In the genomic region with DNA sequence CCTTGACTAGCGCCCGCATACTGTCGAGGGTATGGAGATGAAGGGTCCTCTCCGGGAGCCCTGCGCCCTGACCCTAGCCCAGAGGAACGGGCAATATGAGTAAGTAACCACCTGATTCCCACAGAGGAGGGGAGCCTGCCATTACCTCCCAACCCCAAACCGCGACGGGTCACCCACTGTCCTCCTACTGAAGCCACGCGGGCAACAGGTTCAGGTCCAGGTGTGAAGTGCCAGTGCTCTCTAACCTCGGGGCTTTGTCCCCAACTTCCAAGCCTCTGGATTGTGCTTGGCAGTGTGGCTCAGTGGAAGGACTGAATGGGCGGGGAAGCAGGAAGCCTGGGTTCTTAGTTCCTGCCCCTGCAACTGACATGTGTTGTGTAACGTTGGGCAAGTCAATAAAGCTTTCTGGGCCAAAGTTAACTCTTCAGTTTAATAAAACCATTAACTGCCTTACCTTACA, we compare ENCODE assay signal across 8 cellular contexts. TPM values are rescaled to one million over a fixed set of nuclear protein-coding genes. Genes with fewer than 3 reads are reported as not detected.
DNase-seq lines count a peak whose midpoint lies in the region; TF ChIP-seq lines count a peak whose summit lies in the region.

No MANE protein-coding gene starts in this region.

- peaks cover 0 to 7% (median 0%) of the 10 kb centered on the region in 4 donors for H3K4me1 ChIP-seq in transverse colon

- peaks cover 6% of the 10 kb centered on the region for H3K36me3 Mint-ChIP-seq in chondrocyte (ENCODE audit: low read depth)

- TF ChIP-seq EP300 in transverse colon (IDR thresholded peaks at IDR 0.05; ENCODE audit: low read depth), result no peak

- H3K4me3 ChIP-seq in HFF-Myc (replicated peaks; ENCODE audit: low read depth, low read length) (peak overlapping the region; percentile 60), transverse colon (peak overlapping the region; percentile 53 to 76 (median 66))

- no peaks in the 10 kb centered on the region for H3K27me3 ChIP-seq in transverse colon

- H3K9me3 ChIP-seq in transverse colon, result no peaks in the 10 kb centered on the region

- DNase-seq in GF-D8 (lab: John Stamatoyannopoulos, UW) (peak; percentile 30), HFF-Myc (ENCODE audit: extremely low read depth, low read depth) (no peak), NOMO-1 (lab: John Stamatoyannopoulos, UW; ENCODE audit: unreplicated experiment in 2 of 2) (peak; percentile 28 to 46), chondrocyte (ENCODE audit: low spot score) (no peak), lung microvascular endothelial cell (ENCODE audit: low read depth in 2 of 2) (peak; percentile 10 to 41), transverse colon (peak; percentile 66), NCI-H2227 (lab: John Stamatoyannopoulos, UW; ENCODE audit: unreplicated experiment) (no peak), CD1c-positive myeloid dendritic cell (ENCODE audit: extremely low spot score) (no peak)

- H3K4me3 Mint-ChIP-seq in chondrocyte (ENCODE audit: unreplicated experiment), result peak overlapping the region; percentile 72

- no peaks in the 10 kb centered on the region for H3K27me3 Mint-ChIP-seq in chondrocyte (ENCODE audit: low read depth)

- in situ Hi-C loops in transverse colon (cut with MboI; ENCODE audit: low pct_ligation_motif_present in 1 of 4, low pct_unique_long_range_greater_than_20kb in 1 of 4, low sequenced_read_pairs in 3 of 4), result no loop called here

- peaks cover 23% of the 10 kb centered on the region for H3K4me1 Mint-ChIP-seq in chondrocyte (ENCODE audit: low read depth)

- peak; percentile 68 for TF ChIP-seq POLR2A in transverse colon (IDR thresholded peaks at IDR 0.05)

- peak overlapping the region; percentile 79 to 92 (median 87) for H3K27ac ChIP-seq in transverse colon

- 48% methylated on average over 14 of the region's 14 CpGs; no CpG with 5 or more reads in 1 of the 2 donors for WGBS in transverse colon (ENCODE audit: low coverage in 1 of 2), 2 donors

- intact Hi-C loops in transverse colon (cut with DNase I; ENCODE audit: low total_unique reads), result no loop called here

- no peak for TF ChIP-seq CTCF in HFF-Myc (IDR thresholded peaks at IDR 0.05; ENCODE audit: low read depth, low read length, missing control alignments)
- no peak for TF ChIP-seq CTCF in chondrocyte (IDR thresholded peaks at IDR 0.05)
- no peak for TF ChIP-seq CTCF in transverse colon (IDR thresholded peaks at IDR 0.05)

- no peaks in the 10 kb centered on the region for H3K36me3 ChIP-seq in transverse colon

- peak overlapping the region; percentile 42 for H3K27ac Mint-ChIP-seq in chondrocyte (ENCODE audit: unreplicated experiment)

- H3K9me3 Mint-ChIP-seq in chondrocyte (ENCODE audit: low read depth), result no peaks in the 10 kb centered on the region

RNA-seq across cellular contexts. Expression of a gene that starts 0.7 kb away (rescaled TPM):
- total RNA-seq in chondrocyte (56.0 to 61.0 TPM (median 58.9 TPM) in 3 replicates), lung microvascular endothelial cell (10.0 and 11.9 TPM in 2 replicates), transverse colon (10 to 100 TPM; 14.2 to 27.9 (median 20.0) TPM)

RNA-seq across cellular contexts. Expression of a gene that starts 17.5 kb away (rescaled TPM):
- total RNA-seq in chondrocyte, result 123 to 126 TPM (median 123 TPM) in 3 replicates
- 18.3 and 22.6 TPM in 2 replicates for total RNA-seq in lung microvascular endothelial cell
- 10 to 100 TPM in 3 of 4 donors, 1 to 10 TPM in 1; 5.9 to 16.1 (median 13.2) TPM for total RNA-seq in transverse colon

Comparison
In these comparisons a context has a peak if more than half of its experiments do, and no peak if none do; other contexts are left out.
1. DNase-seq: peak in GF-D8 (single experiment), NOMO-1 (2 of 2), lung microvascular endothelial cell (2 of 2) and transverse colon (single experiment); none in HFF-Myc (single experiment), chondrocyte (single experiment), NCI-H2227 (single experiment) and CD1c-positive myeloid dendritic cell (single experiment).